8 cellular contexts compared by ENCODE assay signal in genomic region chr19:21851596-21852345, GRCh38. TPM values are rescaled to one million over a fixed set of nuclear protein-coding genes. Genes with fewer than 3 reads are reported as not detected.
A peak's percentile ranks its signal among the peaks of the same experiment; 100 is the strongest.
DNase-seq lines count a peak whose midpoint lies in the region; ATAC-seq, FAIRE-seq and TF ChIP-seq lines count a peak whose summit lies in the region.

No MANE protein-coding gene starts in this region.

- no peaks in the 10 kb centered on the region for H3K4me1 ChIP-seq in small intestine (ENCODE audit: control insufficient read depth in 2 of 2, insufficient read depth in 1 of 2, low read depth in 1 of 2, low read length in 1 of 2)

- DNase-seq in GM12865 (ENCODE audit: low read depth), result peak; percentile 81
- peak; percentile 92 for DNase-seq in NCI-H2029 treated with DMSO at 0.1 percent for 48 hours (lab: John Stamatoyannopoulos, UW)
- DNase-seq in activated CD4-positive, CD25-positive, alpha-beta regulatory T cell (lab: John Stamatoyannopoulos, UW), result peak; percentile 65 to 79 (median 73)
- peak; percentile 86 for DNase-seq in central memory CD4-positive, alpha-beta T cell
- DNase-seq in immature natural killer cell, result peak; percentile 89
- DNase-seq in small intestine, result peak; percentile 91
- no peak for DNase-seq in A172 (ENCODE audit: low spot score)

- peak overlapping the region; percentile 74 to 90 (median 85) for H3K27ac Mint-ChIP-seq in immature natural killer cell

- no peaks in the 10 kb centered on the region for H3K9me3 ChIP-seq in small intestine (ENCODE audit: control insufficient read depth, low read depth)

- H3K9me3 Mint-ChIP-seq in immature natural killer cell, result no peaks in the 10 kb centered on the region

- peaks cover 19 to 31% of the 10 kb centered on the region in 2 donors for H3K4me1 Mint-ChIP-seq in immature natural killer cell

- H3K4me3 ChIP-seq in GM12865 (ENCODE audit: low read depth, low read length), result peak overlapping the region; percentile 45
- peak overlapping the region; percentile 69 to 81 for H3K4me3 ChIP-seq in small intestine (ENCODE audit: low read depth in 1 of 2, low read length in 2 of 2)

- FAIRE-seq in small intestine (lab: Jason Lieb, UNC), result no peak

- 1 to 5% (median 4%) methylated on average over 41 to 44 of the region's 44 CpGs for WGBS in small intestine, 3 donors

- ATAC-seq in HG02763 (IDR thresholded peaks at IDR 0.05; ENCODE audit: unreplicated experiment), result peak; percentile 93

- H3K36me3 Mint-ChIP-seq in immature natural killer cell, result peaks cover 0 to 7% (median 0%) of the 10 kb centered on the region in 3 donors

- H3K27ac ChIP-seq in small intestine (ENCODE audit: low read depth in 1 of 2, low read length in 1 of 2), result peak overlapping the region in 1 of 2 donors; percentile 93

- H3K36me3 ChIP-seq in small intestine (ENCODE audit: control insufficient read depth in 2 of 2, insufficient read depth in 2 of 2, low read length in 2 of 2), result peaks cover 2 to 4% of the 10 kb centered on the region in 2 donors

- TF ChIP-seq CTCF in GM12865 (IDR thresholded peaks at IDR 0.05; ENCODE audit: insufficient read depth, low read depth, low read length, missing control alignments), result no peak

- H3K27me3 Mint-ChIP-seq in immature natural killer cell (ENCODE audit: low read depth in 3 of 3), result peaks cover 0 to 2% (median 2%) of the 10 kb centered on the region in 3 donors

- no peaks in the 10 kb centered on the region for H3K27me3 ChIP-seq in small intestine (ENCODE audit: control insufficient read depth in 2 of 2, insufficient read depth in 2 of 2, low read length in 2 of 2)

- H3K4me3 Mint-ChIP-seq in immature natural killer cell, result peak overlapping the region; percentile 92 to 95 (median 94)

RNA-seq across cellular contexts. Expression of gene ZNF43, which starts 15.8 kb away (rescaled TPM):
- polyA plus RNA-seq in immature natural killer cell (10 to 100 TPM in 1 of 3 donors, 1 to 10 TPM in 2; 4.1 to 12.0 (median 6.5) TPM), small intestine (1 to 10 TPM in 2 of 3 donors, under 1 TPM in 1; 0.45 to 4.7 (median 1.1) TPM)
- total RNA-seq in A172 (2014; rRNA removed; shearing (Covaris generic)), result 0.16 and 0.22 TPM in 2 replicates
